30 cellular contexts compared by ENCODE assay signal in the genomic region with DNA sequence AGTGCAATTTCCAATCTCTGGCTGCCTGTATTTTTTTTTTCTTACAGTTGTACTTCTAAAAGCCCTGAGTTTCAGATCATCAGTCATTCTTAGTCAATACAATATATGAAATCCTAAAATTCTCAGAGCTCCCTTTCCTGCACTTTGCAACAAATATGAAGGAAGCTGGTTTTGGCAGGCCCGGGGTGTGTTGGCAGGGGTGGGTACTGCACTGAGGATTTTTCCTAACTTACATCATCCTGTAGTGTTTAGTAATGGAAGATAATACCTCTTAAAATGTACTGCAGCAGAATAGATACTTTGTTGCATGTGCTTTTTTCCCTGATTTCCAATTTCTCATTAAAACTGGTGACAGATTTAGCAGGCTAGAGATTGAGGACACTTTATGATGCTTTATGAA.
"Had no signal": no experiment of that assay in that cellular context is flagged by ENCODE, and none has a peak within 500 bp of the region (broad histone marks: within the 10 kb centered on the region; RNA-seq: fewer than 3 reads in every experiment).

No MANE protein-coding gene starts in this region.

- ATAC-seq: activated T-cell treated with anti-CD3 and anti-CD28 coated beads, Interleukin-2, amount 50 U/mL, for 72 hours; Panc1; T-helper 17 cell had no signal

- FAIRE-seq: TTC549 had no signal

- H3K4me3 ChIP-seq: adrenal gland, breast epithelium had no signal

- H3K4me1 ChIP-seq: adrenal gland, breast epithelium had no signal

- H3K9me3 ChIP-seq: adrenal gland, breast epithelium had no signal

- H3K27ac ChIP-seq: adrenal gland, breast epithelium, VCaP had no signal

- H3K27me3 ChIP-seq: adrenal gland, breast epithelium had no signal

- H3K36me3 ChIP-seq: adrenal gland, breast epithelium had no signal

- DNase-seq: activated CD4-positive, alpha-beta memory T cell treated with anti-CD3 and anti-CD28 coated beads, Interleukin-2, amount 10 ng/mL, durations not matched to agents 7 days and 5 days; activated CD4-positive, alpha-beta T cell treated with anti-CD3 and anti-CD28 coated beads, Interleukin-2, amount 50 U/mL, for 1 hour; activated CD4-positive, CD25-positive, alpha-beta regulatory T cell; activated CD8-positive, alpha-beta memory T cell treated with anti-CD3 and anti-CD28 coated beads, Interleukin-2, amount 50 U/mL, for 4 hours; activated gamma-delta T cell treated with Interleukin-2 at 50 U/mL for 16 hours; activated naive CD4-positive, alpha-beta T cell treated with anti-CD3 and anti-CD28 coated beads, Interleukin-2, amount 10 ng/mL, durations not matched to agents 7 days and 5 days; activated naive CD8-positive, alpha-beta T cell treated with anti-CD3 and anti-CD28 coated beads, Interleukin-2, amount 10 ng/mL, durations not matched to agents 7 days and 5 days; activated T-cell treated with anti-CD3 and anti-CD28 coated beads, Interleukin-2, amount 50 U/mL, for 72 hours; adrenal gland; anterior cingulate cortex; central memory CD4-positive, alpha-beta T cell; KG1; NCI-H1092; NCI-H1417 treated with DMSO at 0.1 percent for 48 hours; NCI-H1694; NCI-H2029; NCI-H2107; NCI-H2171 treated with DMSO at 0.1 percent for 48 hours; NCI-H226; NCI-H510A; NCI-H526 treated with DMSO at 0.1 percent for 48 hours; NCI-H82; RPMI8226; SHP77 treated with DMSO at 0.1 percent for 48 hours; T-helper 17 cell; T-helper 9 cell had no signal
